ENCODE assay signal across 1 cellular context in genomic region chr17:43409131-43409530, GRCh38.
TF ChIP-seq lines count a peak whose summit lies in the region.

No MANE protein-coding gene starts in this region.

TF ChIP-seq in IMR-90, 13 proteins besides CTCF, POLR2A, EP300 and RAD21:
- TF ChIP-seq FOS (IDR thresholded peaks at IDR 0.05; ENCODE audit: low read depth, low read length) (no peak), USF2 (IDR thresholded peaks at IDR 0.05; ENCODE audit: low read depth, low read length) (no peak), MAZ (IDR thresholded peaks at IDR 0.05; ENCODE audit: borderline replicate concordance, low read depth, low read length) (no peak), CEBPB (IDR thresholded peaks at IDR 0.05; ENCODE audit: low read depth, low read length) (no peak), RFX5 (IDR thresholded peaks at IDR 0.05; ENCODE audit: low read depth, low read length) (no peak), NFE2L2 (IDR thresholded peaks at IDR 0.05; ENCODE audit: low read depth, low read length) (no peak), MXI1 (IDR thresholded peaks at IDR 0.05; ENCODE audit: borderline replicate concordance, low read depth, low read length) (no peak), BHLHE40 (IDR thresholded peaks at IDR 0.05; ENCODE audit: low read depth, low read length) (no peak), SMC3 (IDR thresholded peaks at IDR 0.05; ENCODE audit: low read depth, low read length) (no peak)
